8 cellular contexts compared by ENCODE assay signal in the genomic region with DNA sequence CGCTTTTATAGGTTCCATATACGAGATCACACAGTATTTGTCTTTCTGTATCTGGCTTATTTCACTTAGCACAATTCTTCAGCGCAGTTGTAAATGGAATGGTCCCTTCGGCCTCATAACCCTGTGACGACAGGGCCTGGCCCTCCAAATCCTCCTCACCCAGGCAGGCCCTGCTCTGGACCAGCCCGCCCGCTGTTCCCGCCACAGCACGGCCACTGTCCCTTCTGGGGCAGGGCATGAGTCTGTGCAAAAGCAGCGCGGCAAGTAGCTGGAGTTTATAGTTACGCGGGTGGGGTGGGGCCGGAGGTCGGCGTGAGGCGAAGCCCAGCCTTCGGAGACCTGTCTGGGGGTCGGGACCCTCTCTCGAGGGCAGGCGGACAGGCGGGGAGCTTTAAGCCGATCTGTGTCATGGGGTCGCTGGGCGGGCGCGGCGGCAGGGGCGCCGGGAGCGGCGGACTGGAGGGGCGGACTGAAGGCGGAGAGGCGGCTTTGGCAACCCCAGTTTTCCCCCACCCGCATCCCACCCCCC. TPM values are rescaled to one million over a fixed set of nuclear protein-coding genes. Genes with fewer than 3 reads are reported as not detected.
A peak's percentile ranks its signal among the peaks of the same experiment; 100 is the strongest.
DNase-seq lines count a peak whose midpoint lies in the region; ATAC-seq, FAIRE-seq and TF ChIP-seq lines count a peak whose summit lies in the region.

No MANE protein-coding gene starts in this region.

- H3K4me2 ChIP-seq in K562 (ENCODE audit: insufficient read depth, low read length), result no peak overlapping the region
- H3K4me2 ChIP-seq in skeletal muscle satellite cell (ENCODE audit: low read length), result peak overlapping the region; percentile 94

- peaks cover 2 to 26% of the 10 kb centered on the region in 2 experiments; a peak in 3 of 5 replicates for H3K27me3 ChIP-seq in K562 (ENCODE audit: control insufficient read depth in 2 of 2, insufficient read depth in 2 of 2, low read length in 2 of 2)
- H3K27me3 ChIP-seq in skeletal muscle satellite cell (ENCODE audit: control insufficient read depth, insufficient read depth, low read length), result no peaks in the 10 kb centered on the region

- in situ Hi-C loops in K562 (cut with MboI), result no loop called here

- no peak for TF ChIP-seq RAD21 in K562 (CRISPR knock-in tag; conservative IDR thresholded peaks at IDR 0.05 in 1 of 2, IDR thresholded peaks at IDR 0.05 in 1 of 2)

- H3K9me3 ChIP-seq in K562 (replicated peaks; ENCODE audit: control insufficient read depth, insufficient read depth, low read depth, low read length) (no peaks in the 10 kb centered on the region), skeletal muscle satellite cell (replicated peaks; ENCODE audit: low read length) (no peaks in the 10 kb centered on the region)

- H3K36me3 ChIP-seq in K562 (ENCODE audit: control insufficient read depth, insufficient read depth, low read length) (no peaks in the 10 kb centered on the region), skeletal muscle satellite cell (ENCODE audit: insufficient read depth, low read length) (peaks cover 7% of the 10 kb centered on the region)

- no peak overlapping the region for H3K27ac ChIP-seq in K562 (ENCODE audit: extremely low read depth, low read depth, low read length)

- H3K4me3 ChIP-seq in K562 (no peak overlapping the region), skeletal muscle satellite cell (ENCODE audit: low read length) (peak overlapping the region; percentile 92)

- H3K79me2 ChIP-seq in K562 (ENCODE audit: control insufficient read depth, insufficient read depth, low read length), result no peaks in the 10 kb centered on the region

- POLR2A ChIA-PET in HEK293T (lab: Yijun Ruan, JAX), result interaction anchor here (0.5 to 5.1 kb wide), 27 partner anchors 8 to 289 kb away, joined by 3 to 47 read pairs (median 4); a partner anchor contains a TSS
- POLR2A ChIA-PET in K562 (lab: Yijun Ruan, JAX), result no interaction called here

- WGBS in K562 (ENCODE audit: insufficient coverage, low coverage, missing lambda C conversion rate), result 73% methylated on average over 14 of the region's 36 CpGs

- no peak for TF ChIP-seq EP300 in K562 (IDR thresholded peaks at IDR 0.05; ENCODE audit: low read length)

- no peak for FAIRE-seq in K562 (lab: Jason Lieb, UNC)

- no peak for TF ChIP-seq CTCF in K562 (IDR thresholded peaks at IDR 0.05 in 2 of 3, conservative IDR thresholded peaks at IDR 0.05 in 1 of 3; ENCODE audit: insufficient read depth in 2 of 3, low read depth in 1 of 3, low read length in 3 of 3)

- intact Hi-C loops in K562 (cut with micrococcal nuclease), result no loop called here

- H3K9me1 ChIP-seq in K562 (ENCODE audit: control insufficient read depth, insufficient read depth, low read length), result no peaks in the 10 kb centered on the region

- H3K4me1 ChIP-seq in K562 (replicated peaks in 1 of 2; ENCODE audit: control insufficient read depth in 2 of 2, insufficient read depth in 2 of 2, low read length in 2 of 2) (peaks cover 9 to 11% of the 10 kb centered on the region in 2 experiments; a peak in 3 of 5 replicates), skeletal muscle satellite cell (ENCODE audit: control insufficient read depth, insufficient read depth, low read length) (peaks cover 10% of the 10 kb centered on the region)

- ATAC-seq in K562, result no peak
- ATAC-seq in GM21619 (IDR thresholded peaks at IDR 0.05; ENCODE audit: unreplicated experiment), result no peak
- no peak for ATAC-seq in HG02970 (IDR thresholded peaks at IDR 0.05; ENCODE audit: low FRiP score, unreplicated experiment)
- ATAC-seq in HG03354 (IDR thresholded peaks at IDR 0.05; ENCODE audit: poor library complexity, severe bottlenecking, unreplicated experiment), result no peak
- ATAC-seq in HG03097 (IDR thresholded peaks at IDR 0.05; ENCODE audit: low FRiP score, unreplicated experiment), result no peak

- no peak overlapping the region for H3K9ac ChIP-seq in K562 (ENCODE audit: insufficient read depth in 1 of 2, low read depth in 2 of 2, low read length in 2 of 2)
- peak overlapping the region; percentile 82 for H3K9ac ChIP-seq in skeletal muscle satellite cell (ENCODE audit: low read depth, low read length)

- BruUV-seq in K562 (replicated peaks; lab: Mats Ljungman, UMichigan), result no TSS peak

- TF ChIP-seq POLR2A in K562 (conservative IDR thresholded peaks at IDR 0.05), result no peak

- peak; percentile 61 for DNase-seq in HEK293T (ENCODE audit: extremely low spot score)
- no peak for DNase-seq in K562 (ENCODE audit: extremely low read depth in 1 of 4, low spot score in 3 of 4)
- peak; percentile 65 for DNase-seq in iPS-NIHi11 (ENCODE audit: low spot score)

- CTCF ChIA-PET in HEK293T (lab: Yijun Ruan, JAX) (interaction anchor here (1.3 to 2.2 kb wide), 2 partner anchors 14 to 59 kb away, joined by 4 to 8 read pairs; no protein-coding TSS in a partner anchor), K562 (lab: Yijun Ruan, JAX; ENCODE audit: low intra/inter-chr PET ratio) (no interaction called here)

- H2AFZ ChIP-seq in K562 (ENCODE audit: low read depth, low read length), result no peak overlapping the region

- no peaks in the 10 kb centered on the region for H4K20me1 ChIP-seq in K562 (replicated peaks; ENCODE audit: control insufficient read depth, insufficient read depth, low read length)

TF ChIP-seq in HEK293T, 16 proteins besides CTCF, POLR2A, EP300 and RAD21:
- TF ChIP-seq FOXK2 (IDR thresholded peaks at IDR 0.05) (no peak), L3MBTL2 (conservative IDR thresholded peaks at IDR 0.05) (peak; percentile 82)

TF ChIP-seq in K562, 482 proteins besides CTCF, POLR2A, EP300 and RAD21:
- TF ChIP-seq, protein P1, sequence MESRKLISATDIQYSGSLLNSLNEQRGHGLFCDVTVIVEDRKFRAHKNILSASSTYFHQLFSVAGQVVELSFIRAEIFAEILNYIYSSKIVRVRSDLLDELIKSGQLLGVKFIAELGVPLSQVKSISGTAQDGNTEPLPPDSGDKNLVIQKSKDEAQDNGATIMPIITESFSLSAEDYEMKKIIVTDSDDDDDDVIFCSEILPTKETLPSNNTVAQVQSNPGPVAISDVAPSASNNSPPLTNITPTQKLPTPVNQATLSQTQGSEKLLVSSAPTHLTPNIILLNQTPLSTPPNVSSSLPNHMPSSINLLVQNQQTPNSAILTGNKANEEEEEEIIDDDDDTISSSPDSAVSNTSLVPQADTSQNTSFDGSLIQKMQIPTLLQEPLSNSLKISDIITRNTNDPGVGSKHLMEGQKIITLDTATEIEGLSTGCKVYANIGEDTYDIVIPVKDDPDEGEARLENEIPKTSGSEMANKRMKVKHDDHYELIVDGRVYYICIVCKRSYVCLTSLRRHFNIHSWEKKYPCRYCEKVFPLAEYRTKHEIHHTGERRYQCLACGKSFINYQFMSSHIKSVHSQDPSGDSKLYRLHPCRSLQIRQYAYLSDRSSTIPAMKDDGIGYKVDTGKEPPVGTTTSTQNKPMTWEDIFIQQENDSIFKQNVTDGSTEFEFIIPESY (CRISPR knock-in tag; IDR thresholded peaks at IDR 0.05), result peak; percentile 29; the same call in 1 of the 2 replicates
- TF ChIP-seq ZNF124 (CRISPR knock-in tag; IDR thresholded peaks at IDR 0.05), result no peak
- no peak for TF ChIP-seq EWSR1 (IDR thresholded peaks at IDR 0.05; ENCODE audit: borderline replicate concordance, low read depth, partially characterized antibody)
- TF ChIP-seq DMBX1 (CRISPR knock-in tag; IDR thresholded peaks at IDR 0.05; ENCODE audit: borderline replicate concordance), result no peak
- no peak for TF ChIP-seq TOE1 (IDR thresholded peaks at IDR 0.05; ENCODE audit: borderline replicate concordance)
- no peak for TF ChIP-seq TOE1 (CRISPR knock-in tag; IDR thresholded peaks at IDR 0.05; ENCODE audit: borderline replicate concordance, low read depth)

RNA-seq across cellular contexts. Expression of a gene that starts 0.5 kb away (rescaled TPM):
- not detected in 2 replicates for total RNA-seq in K562 (2011; cell fraction: chromatin; rRNA removed; ENCODE audit: low replicate concordance)
- not detected in 2 replicates for total RNA-seq in K562 (2011; cell fraction: nucleolus; rRNA removed)
- not detected in 2 replicates for total RNA-seq in K562 (2011; cell fraction: nucleoplasm; rRNA removed)
- total RNA-seq in K562 (2014; rRNA removed) (not detected in 2 replicates), K562 (2014; rRNA removed; fragmentation: Illumina TruSeq; extraction: Trizol) (not detected in 2 replicates), K562 (2015; rRNA removed; fragmentation: Illumina TruSeq; extraction: Trizol) (not detected in 2 replicates), K562 (2021) (0.04 TPM in 1 of 2 replicates, not detected in the other)
- polyA plus RNA-seq in K562 (2011; rRNA removed) (not detected in 2 replicates), K562 (2014; fragmentation: Illumina TruSeq; extraction: Trizol) (not detected in 2 replicates), K562 (2014; fragmentation: Nextera tagmentation; extraction: Ambion mirVana) (not detected), K562 (2014; rRNA removed) (not detected in 2 replicates)
- polyA plus RNA-seq in K562 (2011; cell fraction: cytosol; rRNA removed), result not detected in 2 replicates
- polyA plus RNA-seq in K562 (2011; cell fraction: nucleus; rRNA removed), result not detected in 2 replicates
- polyA plus RNA-seq in K562 (2012), result 0.05 TPM in 1 of 2 replicates, not detected in the other
- not detected in 2 replicates for polyA minus RNA-seq in K562 (2011; rRNA and poly(A)+ RNA removed)
- not detected in 2 replicates for polyA minus RNA-seq in K562 (2011; cell fraction: cytosol; rRNA and poly(A)+ RNA removed)
- not detected in 2 replicates for polyA minus RNA-seq in K562 (2011; cell fraction: nucleus; rRNA and poly(A)+ RNA removed)
- 5.9 and 10.1 TPM in 2 replicates for total RNA-seq in skeletal muscle satellite cell (2012; rRNA removed)

RNA-seq across cellular contexts. Expression of a gene that starts 18.4 kb away (rescaled TPM):
- 78.3 and 139 TPM in 2 replicates for total RNA-seq in K562 (2011; cell fraction: chromatin; rRNA removed; ENCODE audit: low replicate concordance)
- 52.0 and 53.4 TPM in 2 replicates for total RNA-seq in K562 (2011; cell fraction: nucleolus; rRNA removed)
- total RNA-seq in K562 (2011; cell fraction: nucleoplasm; rRNA removed), result 80.6 and 127 TPM in 2 replicates
- total RNA-seq in K562 (2014; rRNA removed), result 18.7 and 39.5 TPM in 2 replicates
- 54.1 and 60.8 TPM in 2 replicates for total RNA-seq in K562 (2014; rRNA removed; fragmentation: Illumina TruSeq; extraction: Trizol)
- total RNA-seq in K562 (2015; rRNA removed; fragmentation: Illumina TruSeq; extraction: Trizol), result 47.2 and 50.0 TPM in 2 replicates
- total RNA-seq in K562 (2021), result 25.0 and 25.8 TPM in 2 replicates
- 23.4 and 37.4 TPM in 2 replicates for polyA plus RNA-seq in K562 (2011; rRNA removed)
- 15.5 and 20.6 TPM in 2 replicates for polyA plus RNA-seq in K562 (2011; cell fraction: cytosol; rRNA removed)
- polyA plus RNA-seq in K562 (2011; cell fraction: nucleus; rRNA removed), result 14.4 TPM in 2 replicates
- 19.0 and 30.0 TPM in 2 replicates for polyA plus RNA-seq in K562 (2012)
- polyA plus RNA-seq in K562 (2014; fragmentation: Illumina TruSeq; extraction: Trizol), result 31.0 and 34.4 TPM in 2 replicates
- 10 to 100 TPM; 16.4 to 20.1 TPM for polyA plus RNA-seq in K562 (2014; fragmentation: Nextera tagmentation; extraction: Ambion mirVana)
- polyA plus RNA-seq in K562 (2014; rRNA removed), result 26.7 and 49.4 TPM in 2 replicates
- 68.2 and 79.0 TPM in 2 replicates for polyA minus RNA-seq in K562 (2011; rRNA and poly(A)+ RNA removed)
- 10.6 and 28.6 TPM in 2 replicates for polyA minus RNA-seq in K562 (2011; cell fraction: cytosol; rRNA and poly(A)+ RNA removed)
- polyA minus RNA-seq in K562 (2011; cell fraction: nucleus; rRNA and poly(A)+ RNA removed), result 19.5 and 28.7 TPM in 2 replicates
- total RNA-seq in skeletal muscle satellite cell (2012; rRNA removed), result 56.3 and 60.5 TPM in 2 replicates

Comparison
In these comparisons a context has a peak if more than half of its experiments do, and no peak if none do; other contexts are left out.
1. DNase-seq: peak in HEK293T (single experiment) and iPS-NIHi11 (single experiment); none in K562 (0 of 4).